ENCODE assay signal across 1 cellular context in genomic region chr11:44004452-44004833, GRCh38.
TF ChIP-seq lines count a peak whose summit lies in the region.

No MANE protein-coding gene starts in this region.

TF ChIP-seq in GM23338, 12 proteins besides CTCF, POLR2A, EP300 and RAD21 (continued from another document):
- TF ChIP-seq, protein P1, sequence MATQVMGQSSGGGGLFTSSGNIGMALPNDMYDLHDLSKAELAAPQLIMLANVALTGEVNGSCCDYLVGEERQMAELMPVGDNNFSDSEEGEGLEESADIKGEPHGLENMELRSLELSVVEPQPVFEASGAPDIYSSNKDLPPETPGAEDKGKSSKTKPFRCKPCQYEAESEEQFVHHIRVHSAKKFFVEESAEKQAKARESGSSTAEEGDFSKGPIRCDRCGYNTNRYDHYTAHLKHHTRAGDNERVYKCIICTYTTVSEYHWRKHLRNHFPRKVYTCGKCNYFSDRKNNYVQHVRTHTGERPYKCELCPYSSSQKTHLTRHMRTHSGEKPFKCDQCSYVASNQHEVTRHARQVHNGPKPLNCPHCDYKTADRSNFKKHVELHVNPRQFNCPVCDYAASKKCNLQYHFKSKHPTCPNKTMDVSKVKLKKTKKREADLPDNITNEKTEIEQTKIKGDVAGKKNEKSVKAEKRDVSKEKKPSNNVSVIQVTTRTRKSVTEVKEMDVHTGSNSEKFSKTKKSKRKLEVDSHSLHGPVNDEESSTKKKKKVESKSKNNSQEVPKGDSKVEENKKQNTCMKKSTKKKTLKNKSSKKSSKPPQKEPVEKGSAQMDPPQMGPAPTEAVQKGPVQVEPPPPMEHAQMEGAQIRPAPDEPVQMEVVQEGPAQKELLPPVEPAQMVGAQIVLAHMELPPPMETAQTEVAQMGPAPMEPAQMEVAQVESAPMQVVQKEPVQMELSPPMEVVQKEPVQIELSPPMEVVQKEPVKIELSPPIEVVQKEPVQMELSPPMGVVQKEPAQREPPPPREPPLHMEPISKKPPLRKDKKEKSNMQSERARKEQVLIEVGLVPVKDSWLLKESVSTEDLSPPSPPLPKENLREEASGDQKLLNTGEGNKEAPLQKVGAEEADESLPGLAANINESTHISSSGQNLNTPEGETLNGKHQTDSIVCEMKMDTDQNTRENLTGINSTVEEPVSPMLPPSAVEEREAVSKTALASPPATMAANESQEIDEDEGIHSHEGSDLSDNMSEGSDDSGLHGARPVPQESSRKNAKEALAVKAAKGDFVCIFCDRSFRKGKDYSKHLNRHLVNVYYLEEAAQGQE (IDR thresholded peaks at IDR 0.05; ENCODE audit: unreplicated experiment) = no peak
- TF ChIP-seq EZH2 (IDR thresholded peaks at IDR 0.05; ENCODE audit: low read depth, unreplicated experiment) (no peak), STAT1 (IDR thresholded peaks at IDR 0.05; ENCODE audit: unreplicated experiment) (no peak), ZNF331 (CRISPR knock-in tag; IDR thresholded peaks at IDR 0.05; ENCODE audit: low read depth) (no peak), ZNF114 (CRISPR knock-in tag; IDR thresholded peaks at IDR 0.05) (no peak), CREB1 (CRISPR knock-in tag; IDR thresholded peaks at IDR 0.05; ENCODE audit: low read depth) (no peak)
TF ChIP-seq in GM23338: peak in this region for 0.
